In genomic region chr16:22191089-22191965, GRCh38 we compare ENCODE assay signal across 8 cellular contexts. TPM values are rescaled to one million over a fixed set of nuclear protein-coding genes. Genes with fewer than 3 reads are reported as not detected.
DNase-seq lines count a peak whose midpoint lies in the region; ATAC-seq, FAIRE-seq and TF ChIP-seq lines count a peak whose summit lies in the region.

No MANE protein-coding gene starts in this region.

- H3K27me3 Mint-ChIP-seq in activated CD4-positive, alpha-beta T cell treated with anti-CD3 and anti-CD28 coated beads, Interleukin-2, amount 10 ng/mL, durations not matched to agents 7 days and 5 days = peaks cover 2% of the 10 kb centered on the region

- FAIRE-seq in HepG2 (lab: Jason Lieb, UNC) = no peak

- CTCF ChIA-PET in activated CD4-positive, alpha-beta T cell treated with anti-CD3 and anti-CD28 coated beads, Interleukin-2, amount 10 ng/mL, durations not matched to agents 7 days and 5 days (lab: Charles Lee) = interaction anchor here (0.9 to 5.4 kb wide), 8 partner anchors 13 to 114 kb away, joined by 3 to 41 read pairs (median 6); partner anchors contain the start of genes EEF2K and POLR3E
- CTCF ChIA-PET in HepG2 (lab: Yijun Ruan, JAX; ENCODE audit: low intra/inter-chr PET ratio, low total read pairs) = interaction anchor here (1.0 kb wide), 1 partner anchor 105 kb away, joined by 3 read pairs; no protein-coding TSS in a partner anchor

- no peaks in the 10 kb centered on the region; a peak in 2 of 5 replicates for H3K27me3 ChIP-seq in HepG2 (ENCODE audit: control insufficient read depth in 1 of 2, insufficient read depth in 2 of 2, low read length in 2 of 2)

- peak; percentile 46 for ATAC-seq in GM19324 (IDR thresholded peaks at IDR 0.05; ENCODE audit: low FRiP score, unreplicated experiment)
- ATAC-seq in HG03460 (IDR thresholded peaks at IDR 0.05; ENCODE audit: unreplicated experiment) = peak; percentile 21
- peak; percentile 65 for ATAC-seq in HepG2

- in situ Hi-C loops in HepG2 (cut with HindIII; ENCODE audit: extremely low pct_ligation_motif_present, low pct_unique_long_range_greater_than_20kb) = no loop called here

- no peaks in the 10 kb centered on the region for H3K9me3 ChIP-seq in HepG2 (ENCODE audit: low read length)

- no peaks in the 10 kb centered on the region for H3K79me2 ChIP-seq in HepG2 (ENCODE audit: insufficient read depth, low read length)

- H3K4me3 Mint-ChIP-seq in activated CD4-positive, alpha-beta T cell treated with anti-CD3 and anti-CD28 coated beads, Interleukin-2, amount 10 ng/mL, durations not matched to agents 7 days and 5 days = peak overlapping the region; percentile 83

- H3K4me2 ChIP-seq in HepG2 (ENCODE audit: low read depth, low read length) = peak overlapping the region; percentile 99

- H2AFZ ChIP-seq in HepG2 (ENCODE audit: low read length) = no peak overlapping the region

- TF ChIP-seq EP300 in HepG2 (IDR thresholded peaks at IDR 0.05; ENCODE audit: low read depth in 2 of 2, low read length in 2 of 2) (no peak), HepG2 (CRISPR knock-in tag; IDR thresholded peaks at IDR 0.05; ENCODE audit: borderline replicate concordance) (no peak)

- H3K36me3 Mint-ChIP-seq in activated CD4-positive, alpha-beta T cell treated with anti-CD3 and anti-CD28 coated beads, Interleukin-2, amount 10 ng/mL, durations not matched to agents 7 days and 5 days (ENCODE audit: low read depth) = peaks cover 12% of the 10 kb centered on the region

- peak in 1 of 2 experiments; percentile 78; a peak in 2 of 4 replicates for TF ChIP-seq POLR2A in HepG2 (IDR thresholded peaks at IDR 0.05; ENCODE audit: insufficient read depth in 1 of 2, low read depth in 2 of 2, low read length in 2 of 2)

- intact Hi-C loops in HepG2 (cut with micrococcal nuclease; ENCODE audit: unreplicated experiment) = no loop called here

- no peak for TF ChIP-seq RAD21 in HepG2 (CRISPR knock-in tag; IDR thresholded peaks at IDR 0.05)

- H3K9me3 Mint-ChIP-seq in activated CD4-positive, alpha-beta T cell treated with anti-CD3 and anti-CD28 coated beads, Interleukin-2, amount 10 ng/mL, durations not matched to agents 7 days and 5 days = peaks cover 8% of the 10 kb centered on the region

- TF ChIP-seq CTCF in coronary artery (IDR thresholded peaks at IDR 0.05) (no peak), HepG2 (CRISPR knock-in tag; IDR thresholded peaks at IDR 0.05) (no peak)

- H3K4me1 Mint-ChIP-seq in activated CD4-positive, alpha-beta T cell treated with anti-CD3 and anti-CD28 coated beads, Interleukin-2, amount 10 ng/mL, durations not matched to agents 7 days and 5 days = peaks cover 60% of the 10 kb centered on the region

- BruUV-seq in HepG2 (replicated peaks; lab: Mats Ljungman, UMichigan) = TSS peak; percentile 92

- H3K27ac ChIP-seq in coronary artery (peak overlapping the region; percentile 86 to 95), HepG2 (ENCODE audit: extremely low read length, insufficient read depth, low read length) (peak overlapping the region; percentile 94)

- H3K9ac ChIP-seq in HepG2 (ENCODE audit: insufficient read depth, low read depth, low read length) = peak overlapping the region; percentile 89

- peak overlapping the region; percentile 66 for H3K4me3 ChIP-seq in coronary artery
- peak overlapping the region; percentile 72 to 87 (median 72) for H3K4me3 ChIP-seq in HepG2 (replicated peaks in 1 of 3; ENCODE audit: insufficient read depth in 1 of 3, low read depth in 2 of 3, low read length in 3 of 3)

- peaks cover 64% of the 10 kb centered on the region for H3K4me1 ChIP-seq in HepG2 (ENCODE audit: insufficient read depth, low read length)

- no peaks in the 10 kb centered on the region; a peak in 1 of 5 replicates for H3K36me3 ChIP-seq in HepG2 (replicated peaks in 1 of 2; ENCODE audit: control insufficient read depth in 1 of 2, insufficient read depth in 2 of 2, low read length in 2 of 2)

- DNase-seq in AG20443 (ENCODE audit: low spot score) (peak; percentile 89), NCI-H526 (lab: John Stamatoyannopoulos, UW) (peak; percentile 93 to 99), coronary artery (ENCODE audit: low spot score) (no peak), HepG2 (ENCODE audit: low spot score) (peak; percentile 99)
- peak; percentile 99 for DNase-seq in activated CD4-positive, alpha-beta T cell treated with anti-CD3 and anti-CD28 coated beads, Interleukin-2, amount 10 ng/mL, durations not matched to agents 7 days and 5 days
- peak; percentile 98 for DNase-seq in stimulated activated CD4-positive, alpha-beta T cell treated with anti-CD3 and anti-CD28 coated beads, Interleukin-4, amount 100 ng/mL, for 1 hour

- POLR2A ChIA-PET in activated CD4-positive, alpha-beta T cell treated with anti-CD3 and anti-CD28 coated beads, Interleukin-2, amount 10 ng/mL, durations not matched to agents 7 days and 5 days (lab: Charles Lee) = interaction anchor here (0.6 to 0.9 kb wide), 2 partner anchors 17 to 238 kb away, joined by 3 read pairs; no protein-coding TSS in a partner anchor
- POLR2A ChIA-PET in HepG2 (lab: Yijun Ruan, JAX) = interaction anchor here (0.6 to 7.3 kb wide), 20 partner anchors 9 to 941 kb away, joined by 3 to 78 read pairs (median 4); partner anchors contain the start of genes EEF2K, MOSMO, POLR3E and UQCRC2

- H4K20me1 ChIP-seq in HepG2 (ENCODE audit: insufficient read depth, low read length) = no peaks in the 10 kb centered on the region

- WGBS in HepG2 (ENCODE audit: low lambda C conversion rate) = under 1% methylated on average over 33 of the region's 33 CpGs

- peak overlapping the region; percentile 99 for H3K27ac Mint-ChIP-seq in activated CD4-positive, alpha-beta T cell treated with anti-CD3 and anti-CD28 coated beads, Interleukin-2, amount 10 ng/mL, durations not matched to agents 7 days and 5 days

TF ChIP-seq in HepG2, 621 proteins besides CTCF, POLR2A, EP300 and RAD21 (continues in another document):
- TF ChIP-seq ARNT2 (CRISPR knock-in tag; IDR thresholded peaks at IDR 0.05; ENCODE audit: low read depth) = peak; percentile 64; the same call in 1 of the 2 replicates

RNA-seq across cellular contexts. Expression of gene EEF2K, which starts 14.8 kb away (rescaled TPM):
- 10 to 100 TPM; 21.9 to 23.8 TPM for total RNA-seq in activated CD4-positive, alpha-beta T cell treated with anti-CD3 and anti-CD28 coated beads, Interleukin-2, amount 10 ng/mL, durations not matched to agents 7 days and 5 days
- total RNA-seq in HepG2 (2016; rRNA removed; fragmentation: Illumina TruSeq; extraction: Trizol) = 14.3 and 23.8 TPM in 2 replicates
- 3.2 and 3.4 TPM in 2 replicates for total RNA-seq in HepG2 (2016; cell fraction: cytosol; rRNA removed; fragmentation: Illumina TruSeq; extraction: Trizol; ENCODE audit: low read depth)
- total RNA-seq in HepG2 (2016; cell fraction: insoluble cytoplasmic fraction; rRNA removed; fragmentation: Illumina TruSeq; extraction: Trizol) = 12.5 and 22.8 TPM in 2 replicates
- 8.3 and 8.6 TPM in 2 replicates for total RNA-seq in HepG2 (2016; cell fraction: membrane; rRNA removed; fragmentation: Illumina TruSeq; extraction: Trizol)
- 20.0 and 25.8 TPM in 2 replicates for total RNA-seq in HepG2 (2016; cell fraction: nucleus; rRNA removed; fragmentation: Illumina TruSeq; extraction: Trizol)
- polyA plus RNA-seq in HepG2 (2011; rRNA removed) = 20.0 and 22.0 TPM in 2 replicates
- 7.4 and 8.9 TPM in 2 replicates for polyA plus RNA-seq in HepG2 (2011; cell fraction: cytosol; rRNA removed)
- 47.8 and 56.1 TPM in 2 replicates for polyA plus RNA-seq in HepG2 (2011; cell fraction: nucleus; rRNA removed)
- 11.0 and 12.1 TPM in 2 replicates for polyA plus RNA-seq in HepG2 (2012)
- 1.1 and 1.2 TPM in 2 replicates for polyA plus RNA-seq in HepG2 (2016; cell fraction: cytosol; fragmentation: Illumina TruSeq; extraction: Trizol; ENCODE audit: low read depth)
- 8.7 and 10.9 TPM in 2 replicates for polyA plus RNA-seq in HepG2 (2016; cell fraction: insoluble cytoplasmic fraction; fragmentation: Illumina TruSeq; extraction: Trizol; ENCODE audit: low read depth)
- 2.6 and 3.0 TPM in 2 replicates for polyA plus RNA-seq in HepG2 (2016; cell fraction: membrane; fragmentation: Illumina TruSeq; extraction: Trizol; ENCODE audit: low read depth)
- 33.2 and 35.2 TPM in 2 replicates for polyA plus RNA-seq in HepG2 (2016; cell fraction: nucleus; fragmentation: Illumina TruSeq; extraction: Trizol; ENCODE audit: insufficient read depth, low read depth)
- polyA minus RNA-seq in HepG2 (2011; rRNA and poly(A)+ RNA removed; ENCODE audit: low replicate concordance) = 52.0 and 57.8 TPM in 2 replicates
- 14.7 and 15.5 TPM in 2 replicates for polyA minus RNA-seq in HepG2 (2011; cell fraction: cytosol; rRNA and poly(A)+ RNA removed)
- polyA minus RNA-seq in HepG2 (2011; cell fraction: nucleus; rRNA and poly(A)+ RNA removed) = 23.9 and 25.6 TPM in 2 replicates

RNA-seq across cellular contexts. Expression of gene SDR42E2, which starts 29.0 kb away (rescaled TPM):
- total RNA-seq in activated CD4-positive, alpha-beta T cell treated with anti-CD3 and anti-CD28 coated beads, Interleukin-2, amount 10 ng/mL, durations not matched to agents 7 days and 5 days = under 1 TPM in 1 of 2 experiments, not detected in 1; 0.22 TPM
- total RNA-seq in HepG2 (2016; rRNA removed; fragmentation: Illumina TruSeq; extraction: Trizol) = 0.11 TPM in 1 of 2 replicates, not detected in the other
- 0.44 and 0.71 TPM in 2 replicates for total RNA-seq in HepG2 (2016; cell fraction: cytosol; rRNA removed; fragmentation: Illumina TruSeq; extraction: Trizol; ENCODE audit: low read depth)
- 0.13 TPM in 1 of 2 replicates, not detected in the other for total RNA-seq in HepG2 (2016; cell fraction: insoluble cytoplasmic fraction; rRNA removed; fragmentation: Illumina TruSeq; extraction: Trizol)
- 0.17 and 0.28 TPM in 2 replicates for total RNA-seq in HepG2 (2016; cell fraction: membrane; rRNA removed; fragmentation: Illumina TruSeq; extraction: Trizol)
- 0.37 and 0.60 TPM in 2 replicates for total RNA-seq in HepG2 (2016; cell fraction: nucleus; rRNA removed; fragmentation: Illumina TruSeq; extraction: Trizol)
- polyA plus RNA-seq in HepG2 (2011; rRNA removed) = 0.05 TPM in 1 of 2 replicates, not detected in the other
- not detected in 2 replicates for polyA plus RNA-seq in HepG2 (2011; cell fraction: cytosol; rRNA removed)
- 0.07 and 0.10 TPM in 2 replicates for polyA plus RNA-seq in HepG2 (2011; cell fraction: nucleus; rRNA removed)
- 0.17 and 0.23 TPM in 2 replicates for polyA plus RNA-seq in HepG2 (2012)
- polyA plus RNA-seq in HepG2 (2016; cell fraction: cytosol; fragmentation: Illumina TruSeq; extraction: Trizol; ENCODE audit: low read depth) = 0.05 and 0.08 TPM in 2 replicates
- polyA plus RNA-seq in HepG2 (2016; cell fraction: insoluble cytoplasmic fraction; fragmentation: Illumina TruSeq; extraction: Trizol; ENCODE audit: low read depth) = not detected in 2 replicates
- 0.07 TPM in 1 of 2 replicates, not detected in the other for polyA plus RNA-seq in HepG2 (2016; cell fraction: membrane; fragmentation: Illumina TruSeq; extraction: Trizol; ENCODE audit: low read depth)
- polyA plus RNA-seq in HepG2 (2016; cell fraction: nucleus; fragmentation: Illumina TruSeq; extraction: Trizol; ENCODE audit: insufficient read depth, low read depth) = not detected in 2 replicates
- 0.05 and 0.14 TPM in 2 replicates for polyA minus RNA-seq in HepG2 (2011; rRNA and poly(A)+ RNA removed; ENCODE audit: low replicate concordance)
- 0.26 TPM in 1 of 2 replicates, not detected in the other for polyA minus RNA-seq in HepG2 (2011; cell fraction: cytosol; rRNA and poly(A)+ RNA removed)
- polyA minus RNA-seq in HepG2 (2011; cell fraction: nucleus; rRNA and poly(A)+ RNA removed) = 0.50 and 0.77 TPM in 2 replicates
